In genomic region chr3:140571836-140572235, GRCh38 we compare ENCODE assay signal across 24 cellular contexts.
"Had no signal": no experiment of that assay in that cellular context is flagged by ENCODE, and none has a peak within 500 bp of the region (broad histone marks: within the 10 kb centered on the region; RNA-seq: fewer than 3 reads in every experiment).

No MANE protein-coding gene starts in this region.

- H3K27ac ChIP-seq: adrenal gland, SJSA1 had no signal

- H3K9me3 ChIP-seq: adrenal gland, SJSA1 had no signal

- H3K9me3 Mint-ChIP-seq: activated CD8-positive, alpha-beta T cell treated with anti-CD3 and anti-CD28 coated beads for 36 hours; activated naive CD4-positive, alpha-beta T cell treated with anti-CD3 and anti-CD28 coated beads, Interleukin-2, amount 10 ng/mL, durations not matched to agents 7 days and 5 days; activated naive CD8-positive, alpha-beta T cell treated with anti-CD3 and anti-CD28 coated beads for 36 hours; activated T-cell treated with anti-CD3 and anti-CD28 coated beads, Interleukin-2, amount 50 U/mL, for 72 hours; activated T-helper 2 cell treated with anti-CD3 and anti-CD28 coated beads, Interferon-gamma antibody, Interleukin-2, Interleukin-4, amounts not matched to agents 10 μg/mL and 5 μg/mL and 100 μg/mL, durations not matched to agents 14 hours and 24 hours and 36 hours; T-helper 1 cell treated with Interleukin-12 subunit alpha and Interleukin-12 subunit beta and Interleukin-4 antibody, amounts not matched to agents 30 μg/mL and 1 μg/mL, for 36 hours had no signal

- H3K4me3 ChIP-seq: adrenal gland, SJSA1 had no signal

- H3K36me3 Mint-ChIP-seq: activated naive CD4-positive, alpha-beta T cell treated with anti-CD3 and anti-CD28 coated beads, Interleukin-2, amount 10 ng/mL, durations not matched to agents 7 days and 5 days; activated naive CD8-positive, alpha-beta T cell treated with anti-CD3 and anti-CD28 coated beads for 36 hours had no signal

- H3K27me3 ChIP-seq: adrenal gland, SJSA1 had no signal

- H3K4me1 Mint-ChIP-seq: activated naive CD4-positive, alpha-beta T cell treated with anti-CD3 and anti-CD28 coated beads, Interleukin-2, amount 10 ng/mL, durations not matched to agents 7 days and 5 days had no signal

- ATAC-seq: activated CD4-positive, CD25-positive, alpha-beta regulatory T cell treated with anti-CD3 and anti-CD28 coated beads, Interleukin-2, amount 50 U/mL, for 24 hours; activated CD8-positive, alpha-beta T cell treated with anti-CD3 and anti-CD28 coated beads for 36 hours; activated T-cell treated with anti-CD3 and anti-CD28 coated beads, Interleukin-2, amount 50 U/mL, for 72 hours; SK-N-SH treated with all-trans-retinoic acid at 6 μM for 48 hours had no signal

- DNase-seq: activated CD4-positive, alpha-beta T cell treated with anti-CD3 and anti-CD28 coated beads for 4 hours; activated CD8-positive, alpha-beta memory T cell treated with anti-CD3 and anti-CD28 coated beads, Interleukin-2, amount 50 U/mL, for 4 hours; activated CD8-positive, alpha-beta T cell treated with anti-CD3 and anti-CD28 coated beads for 36 hours; activated gamma-delta T cell treated with Interleukin-2 at 50 U/mL for 16 hours; activated naive CD4-positive, alpha-beta T cell treated with anti-CD3 and anti-CD28 coated beads, Interleukin-2, amount 10 ng/mL, durations not matched to agents 7 days and 5 days; activated naive CD8-positive, alpha-beta T cell treated with anti-CD3 and anti-CD28 coated beads for 36 hours; activated T-cell treated with anti-CD3 and anti-CD28 coated beads, Interleukin-2, amount 50 U/mL, for 72 hours; adrenal gland; anterior cingulate cortex; central memory CD4-positive, alpha-beta T cell; MM.1S; NCI-H1105; NCI-H1436; NCI-H187; NCI-H2081; NCI-H748 treated with DMSO at 0.1 percent for 48 hours; RPMI8226; SHP77; SW 1271 had no signal

- H3K4me3 Mint-ChIP-seq: activated CD8-positive, alpha-beta T cell treated with anti-CD3 and anti-CD28 coated beads for 36 hours; activated naive CD4-positive, alpha-beta T cell treated with anti-CD3 and anti-CD28 coated beads, Interleukin-2, amount 10 ng/mL, durations not matched to agents 7 days and 5 days; activated naive CD8-positive, alpha-beta T cell treated with anti-CD3 and anti-CD28 coated beads for 36 hours; activated T-cell treated with anti-CD3 and anti-CD28 coated beads, Interleukin-2, amount 50 U/mL, for 72 hours; T-helper 1 cell treated with Interleukin-12 subunit alpha and Interleukin-12 subunit beta and Interleukin-4 antibody, amounts not matched to agents 30 μg/mL and 1 μg/mL, for 36 hours had no signal

- H3K36me3 ChIP-seq: adrenal gland, SJSA1 had no signal

- H3K27ac Mint-ChIP-seq: activated CD8-positive, alpha-beta T cell treated with anti-CD3 and anti-CD28 coated beads for 36 hours; activated naive CD4-positive, alpha-beta T cell treated with anti-CD3 and anti-CD28 coated beads, Interleukin-2, amount 10 ng/mL, durations not matched to agents 7 days and 5 days; activated naive CD8-positive, alpha-beta T cell treated with anti-CD3 and anti-CD28 coated beads for 36 hours; activated T-cell treated with anti-CD3 and anti-CD28 coated beads, Interleukin-2, amount 50 U/mL, for 72 hours; activated T-helper 2 cell treated with anti-CD3 and anti-CD28 coated beads, Interferon-gamma antibody, Interleukin-2, Interleukin-4, amounts not matched to agents 10 μg/mL and 5 μg/mL and 100 μg/mL, durations not matched to agents 14 hours and 24 hours and 36 hours; T-helper 1 cell treated with Interleukin-12 subunit alpha and Interleukin-12 subunit beta and Interleukin-4 antibody, amounts not matched to agents 30 μg/mL and 1 μg/mL, for 36 hours had no signal

- H3K27me3 Mint-ChIP-seq: activated CD8-positive, alpha-beta T cell treated with anti-CD3 and anti-CD28 coated beads for 36 hours; activated naive CD4-positive, alpha-beta T cell treated with anti-CD3 and anti-CD28 coated beads, Interleukin-2, amount 10 ng/mL, durations not matched to agents 7 days and 5 days; activated naive CD8-positive, alpha-beta T cell treated with anti-CD3 and anti-CD28 coated beads for 36 hours had no signal

- H3K4me1 ChIP-seq: SJSA1 had no signal
